In genomic region chrX:19343462-19344206, GRCh38 we compare ENCODE assay signal across 8 cellular contexts. TPM values are rescaled to one million over a fixed set of nuclear protein-coding genes. Genes with fewer than 3 reads are reported as not detected.
DNase-seq lines count a peak whose midpoint lies in the region; ATAC-seq, FAIRE-seq and TF ChIP-seq lines count a peak whose summit lies in the region.

PDHA1 (plus strand) TSS chrX:19343927; CDS start chrX:19344038, 111 bp downstream.

- DNase-seq in NCI-H774 (lab: John Stamatoyannopoulos, UW) (peak; percentile 87), HepG2 (ENCODE audit: low spot score) (peak; percentile 81)
- DNase-seq in activated CD4-positive, alpha-beta T cell treated with anti-CD3 and anti-CD28 coated beads, Interleukin-2, amount 50 U/mL, for 4 hours, result peak; percentile 87 to 89
- peak; percentile 90 for DNase-seq in stimulated activated CD4-positive, alpha-beta T cell treated with anti-CD3 and anti-CD28 coated beads, Interleukin-4, amount 100 ng/mL, for 1 hour

- H3K36me3 Mint-ChIP-seq in dendritic cell treated with granulocyte-macrophage colony-stimulating factor and Interleukin-4, amounts not matched to agents 40 ng/mL and 50 ng/mL, for 4 days (ENCODE audit: low read depth), result peaks cover 6% of the 10 kb centered on the region

- CTCF ChIA-PET in HepG2 (lab: Yijun Ruan, JAX; ENCODE audit: low intra/inter-chr PET ratio, low total read pairs), result no interaction called here

- H3K27ac Mint-ChIP-seq in dendritic cell treated with granulocyte-macrophage colony-stimulating factor and Interleukin-4, amounts not matched to agents 40 ng/mL and 50 ng/mL, for 4 days, result peak within 1 kb of the TSS; percentile 86

- intact Hi-C loops in dendritic cell treated with granulocyte-macrophage colony-stimulating factor and Interleukin-4, amounts not matched to agents 40 ng/mL and 50 ng/mL, for 4 days (cut with micrococcal nuclease), result loop anchor here (10.0 kb wide), 1 partner anchor 919 kb away; the partner anchor contains the start of gene CDKL5
- intact Hi-C loops in HepG2 (cut with micrococcal nuclease; ENCODE audit: unreplicated experiment), result no loop called here

- in situ Hi-C loops in HepG2 (cut with HindIII; ENCODE audit: extremely low pct_ligation_motif_present, low pct_unique_long_range_greater_than_20kb), result loop anchor here (25.0 kb wide), 1 partner anchor 406 kb away; no protein-coding TSS in a partner anchor

- 0 out of 2 replicates have a peak, but pooled peaks cover 14% of the 10 kb centered on the region for H3K4me1 ChIP-seq in HepG2 (ENCODE audit: insufficient read depth, low read length)

- TF ChIP-seq POLR2A in HepG2 (IDR thresholded peaks at IDR 0.05; ENCODE audit: insufficient read depth in 1 of 2, low read depth in 2 of 2, low read length in 2 of 2), result peak; percentile 79 to 80

- peak within 1 kb of the TSS; percentile 79 for H3K9ac ChIP-seq in HepG2 (ENCODE audit: insufficient read depth, low read depth, low read length)

- H3K79me2 ChIP-seq in HepG2 (ENCODE audit: insufficient read depth, low read length), result peaks cover 31% of the 10 kb centered on the region

- no peaks in the 10 kb centered on the region for H4K20me1 ChIP-seq in HepG2 (ENCODE audit: insufficient read depth, low read length)

- H3K27me3 ChIP-seq in HepG2 (ENCODE audit: control insufficient read depth in 1 of 2, insufficient read depth in 2 of 2, low read length in 2 of 2), result no peaks in the 10 kb centered on the region; a peak in 1 of 5 replicates

- POLR2A ChIA-PET in HepG2 (lab: Yijun Ruan, JAX), result no interaction called here

- H2AFZ ChIP-seq in HepG2 (ENCODE audit: low read length), result peak within 1 kb of the TSS; percentile 78

- FAIRE-seq in HepG2 (lab: Jason Lieb, UNC), result peak; percentile 87

- no TSS peak for BruUV-seq in HepG2 (replicated peaks; lab: Mats Ljungman, UMichigan)

- peak within 1 kb of the TSS; percentile 93 for H3K27ac ChIP-seq in C4-2B
- H3K27ac ChIP-seq in HepG2 (ENCODE audit: extremely low read length, insufficient read depth, low read length), result peak within 1 kb of the TSS; percentile 82

- TF ChIP-seq CTCF in C4-2B (conservative IDR thresholded peaks at IDR 0.05), result no peak
- TF ChIP-seq CTCF in HepG2 (CRISPR knock-in tag; IDR thresholded peaks at IDR 0.05), result no peak

- 0 out of 4 replicates have a peak, but pooled peaks of 1 of the 2 experiments have one; percentile 4 for TF ChIP-seq EP300 in HepG2 (IDR thresholded peaks at IDR 0.05; ENCODE audit: low read depth in 2 of 2, low read length in 2 of 2)
- TF ChIP-seq EP300 in HepG2 (CRISPR knock-in tag; IDR thresholded peaks at IDR 0.05; ENCODE audit: borderline replicate concordance), result no peak

- no CpG with 5 or more reads among the region's 64 CpGs for WGBS in HepG2 (ENCODE audit: low lambda C conversion rate)

- no peaks in the 10 kb centered on the region for H3K9me3 Mint-ChIP-seq in dendritic cell treated with granulocyte-macrophage colony-stimulating factor and Interleukin-4, amounts not matched to agents 40 ng/mL and 50 ng/mL, for 4 days

- no peak for TF ChIP-seq RAD21 in HepG2 (CRISPR knock-in tag; IDR thresholded peaks at IDR 0.05)

- ATAC-seq in GM19395 (IDR thresholded peaks at IDR 0.05; ENCODE audit: unreplicated experiment) (peak; percentile 98), HG03565 (IDR thresholded peaks at IDR 0.05; ENCODE audit: unreplicated experiment) (peak; percentile 98), HepG2 (peak; percentile 93)

- H3K9me3 ChIP-seq in HepG2 (ENCODE audit: low read length), result no peaks in the 10 kb centered on the region

- H3K4me3 Mint-ChIP-seq in dendritic cell treated with granulocyte-macrophage colony-stimulating factor and Interleukin-4, amounts not matched to agents 40 ng/mL and 50 ng/mL, for 4 days, result peak within 1 kb of the TSS; percentile 79

- peak within 1 kb of the TSS; percentile 93 for H3K4me2 ChIP-seq in HepG2 (ENCODE audit: low read depth, low read length)

- H3K27me3 Mint-ChIP-seq in dendritic cell treated with granulocyte-macrophage colony-stimulating factor and Interleukin-4, amounts not matched to agents 40 ng/mL and 50 ng/mL, for 4 days, result no peaks in the 10 kb centered on the region

- no peaks in the 10 kb centered on the region for H3K36me3 ChIP-seq in HepG2 (replicated peaks in 1 of 2; ENCODE audit: control insufficient read depth in 1 of 2, insufficient read depth in 2 of 2, low read length in 2 of 2)

- H3K4me1 Mint-ChIP-seq in dendritic cell treated with granulocyte-macrophage colony-stimulating factor and Interleukin-4, amounts not matched to agents 40 ng/mL and 50 ng/mL, for 4 days (ENCODE audit: low read depth), result peaks cover 21% of the 10 kb centered on the region

- H3K4me3 ChIP-seq in HepG2 (replicated peaks in 1 of 3; ENCODE audit: insufficient read depth in 1 of 3, low read depth in 2 of 3, low read length in 3 of 3), result peak within 1 kb of the TSS; percentile 72 to 87 (median 81)

TF ChIP-seq in HepG2, 621 proteins besides CTCF, POLR2A, EP300 and RAD21 (continues in another document):
- TF ChIP-seq ZBTB46 (CRISPR knock-in tag; IDR thresholded peaks at IDR 0.05; ENCODE audit: borderline replicate concordance) (no peak), NR3C1 (CRISPR knock-in tag; IDR thresholded peaks at IDR 0.05) (no peak), IRX3 (CRISPR knock-in tag; IDR thresholded peaks at IDR 0.05; ENCODE audit: borderline replicate concordance, low read depth) (no peak), ZBTB39 (CRISPR knock-in tag; IDR thresholded peaks at IDR 0.05) (no peak), TBL1XR1 (IDR thresholded peaks at IDR 0.05; ENCODE audit: borderline replicate concordance, low read length, partially characterized antibody) (no peak), SRSF4 (IDR thresholded peaks at IDR 0.05; ENCODE audit: low read depth, low read length, poor library complexity, severe bottlenecking) (no peak)
- TF ChIP-seq, protein P1, sequence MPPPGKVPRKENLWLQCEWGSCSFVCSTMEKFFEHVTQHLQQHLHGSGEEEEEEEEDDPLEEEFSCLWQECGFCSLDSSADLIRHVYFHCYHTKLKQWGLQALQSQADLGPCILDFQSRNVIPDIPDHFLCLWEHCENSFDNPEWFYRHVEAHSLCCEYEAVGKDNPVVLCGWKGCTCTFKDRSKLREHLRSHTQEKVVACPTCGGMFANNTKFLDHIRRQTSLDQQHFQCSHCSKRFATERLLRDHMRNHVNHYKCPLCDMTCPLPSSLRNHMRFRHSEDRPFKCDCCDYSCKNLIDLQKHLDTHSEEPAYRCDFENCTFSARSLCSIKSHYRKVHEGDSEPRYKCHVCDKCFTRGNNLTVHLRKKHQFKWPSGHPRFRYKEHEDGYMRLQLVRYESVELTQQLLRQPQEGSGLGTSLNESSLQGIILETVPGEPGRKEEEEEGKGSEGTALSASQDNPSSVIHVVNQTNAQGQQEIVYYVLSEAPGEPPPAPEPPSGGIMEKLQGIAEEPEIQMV (CRISPR knock-in tag; IDR thresholded peaks at IDR 0.05; ENCODE audit: low read depth), result no peak

RNA-seq across cellular contexts. Expression of gene PDHA1, which starts in this region (rescaled TPM):
- 249 and 277 TPM in 2 replicates for total RNA-seq in HepG2 (2016; rRNA removed; fragmentation: Illumina TruSeq; extraction: Trizol)
- total RNA-seq in HepG2 (2016; cell fraction: cytosol; rRNA removed; fragmentation: Illumina TruSeq; extraction: Trizol; ENCODE audit: low read depth), result 14.0 and 18.0 TPM in 2 replicates
- total RNA-seq in HepG2 (2016; cell fraction: insoluble cytoplasmic fraction; rRNA removed; fragmentation: Illumina TruSeq; extraction: Trizol), result 241 and 275 TPM in 2 replicates
- total RNA-seq in HepG2 (2016; cell fraction: membrane; rRNA removed; fragmentation: Illumina TruSeq; extraction: Trizol), result 39.9 and 41.6 TPM in 2 replicates
- total RNA-seq in HepG2 (2016; cell fraction: nucleus; rRNA removed; fragmentation: Illumina TruSeq; extraction: Trizol), result 91.4 and 95.6 TPM in 2 replicates
- polyA plus RNA-seq in HepG2 (2011; rRNA removed), result 139 and 177 TPM in 2 replicates
- 107 and 116 TPM in 2 replicates for polyA plus RNA-seq in HepG2 (2011; cell fraction: cytosol; rRNA removed)
- polyA plus RNA-seq in HepG2 (2011; cell fraction: nucleus; rRNA removed), result 94.5 and 117 TPM in 2 replicates
- polyA plus RNA-seq in HepG2 (2012), result 112 and 148 TPM in 2 replicates
- polyA plus RNA-seq in HepG2 (2016; cell fraction: cytosol; fragmentation: Illumina TruSeq; extraction: Trizol; ENCODE audit: low read depth), result 31.2 and 35.0 TPM in 2 replicates
- 352 and 357 TPM in 2 replicates for polyA plus RNA-seq in HepG2 (2016; cell fraction: insoluble cytoplasmic fraction; fragmentation: Illumina TruSeq; extraction: Trizol; ENCODE audit: low read depth)
- 33.7 and 41.6 TPM in 2 replicates for polyA plus RNA-seq in HepG2 (2016; cell fraction: membrane; fragmentation: Illumina TruSeq; extraction: Trizol; ENCODE audit: low read depth)
- polyA plus RNA-seq in HepG2 (2016; cell fraction: nucleus; fragmentation: Illumina TruSeq; extraction: Trizol; ENCODE audit: insufficient read depth, low read depth), result 200 and 210 TPM in 2 replicates
- polyA minus RNA-seq in HepG2 (2011; rRNA and poly(A)+ RNA removed; ENCODE audit: low replicate concordance), result 58.5 and 214 TPM in 2 replicates
- polyA minus RNA-seq in HepG2 (2011; cell fraction: cytosol; rRNA and poly(A)+ RNA removed), result 50.7 and 58.3 TPM in 2 replicates
- 36.7 and 41.8 TPM in 2 replicates for polyA minus RNA-seq in HepG2 (2011; cell fraction: nucleus; rRNA and poly(A)+ RNA removed)

Comparison
In these comparisons a context has a peak if more than half of its experiments do, and no peak if none do; other contexts are left out.
1. Peak in every context shown above with its lines: DNase-seq, ATAC-seq, H3K4me3 ChIP-seq and H3K27ac ChIP-seq.